11 cellular contexts compared by ENCODE assay signal in the genomic region with DNA sequence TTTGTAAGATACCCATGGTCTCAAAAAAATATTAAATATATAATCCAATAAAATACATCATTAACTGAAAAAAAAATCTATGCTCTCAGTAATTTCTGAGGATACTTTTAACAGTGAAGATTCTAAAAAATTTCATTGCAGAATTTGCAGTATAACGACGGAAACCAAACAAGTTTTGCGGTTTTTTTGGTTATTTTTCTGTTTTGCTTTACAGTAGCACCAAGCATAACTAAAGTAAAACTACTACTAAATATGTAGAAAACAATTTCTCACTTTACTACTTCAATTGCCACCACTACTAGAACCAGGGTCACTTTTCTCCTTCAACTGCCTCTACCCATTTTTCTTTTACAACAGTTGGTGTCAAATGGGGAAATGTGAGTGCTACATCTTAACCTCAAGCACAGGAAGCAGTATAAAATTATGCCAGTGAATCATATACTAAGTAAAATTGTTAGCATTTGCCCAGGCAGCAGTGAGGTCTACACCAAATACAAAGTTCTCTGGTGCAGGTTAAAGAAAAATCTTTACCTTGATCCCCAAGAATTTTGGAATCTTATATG. TPM values are rescaled to one million over a fixed set of nuclear protein-coding genes. Genes with fewer than 3 reads are reported as not detected.
DNase-seq lines count a peak whose midpoint lies in the region; ATAC-seq and TF ChIP-seq lines count a peak whose summit lies in the region.
"Had no signal": no experiment of that assay in that cellular context is flagged by ENCODE, and none has a peak within 500 bp of the region (broad histone marks: within the 10 kb centered on the region; RNA-seq: fewer than 3 reads in every experiment).

No MANE protein-coding gene starts in this region.

- no peaks in the 10 kb centered on the region for H3K36me3 ChIP-seq in CD8-positive, alpha-beta memory T cell (ENCODE audit: insufficient read depth, low read length)
- H3K36me3 ChIP-seq: transverse colon had no signal

- TF ChIP-seq CTCF in dorsolateral prefrontal cortex (IDR thresholded peaks at IDR 0.05 in 54 of 56, conservative IDR thresholded peaks at IDR 0.05 in 2 of 56; ENCODE audit: low read depth in 1 of 56, partially characterized antibody in 56 of 56): no peak

- peak overlapping the region; percentile 1 to 76 (median 62) for H3K4me3 Mint-ChIP-seq in CD8-positive, alpha-beta memory T cell
- H3K4me3 Mint-ChIP-seq in activated naive CD8-positive, alpha-beta T cell treated with anti-CD3 and anti-CD28 coated beads for 36 hours: no peak overlapping the region

- no peaks in the 10 kb centered on the region for H3K9me3 ChIP-seq in CD8-positive, alpha-beta memory T cell (ENCODE audit: low read length)

- intact Hi-C loops in dorsolateral prefrontal cortex (cut with DNase I): no loop called here

- no peaks in the 10 kb centered on the region for H3K27me3 ChIP-seq in CD8-positive, alpha-beta memory T cell (ENCODE audit: insufficient read depth, low read length, poor library complexity, severe bottlenecking)
- no peaks in the 10 kb centered on the region for H3K27me3 ChIP-seq in dorsolateral prefrontal cortex
- H3K27me3 ChIP-seq: transverse colon had no signal

- peak overlapping the region in 7 of 8 donors; percentile 37 to 97 (median 73) for H3K27ac Mint-ChIP-seq in CD8-positive, alpha-beta memory T cell
- peak overlapping the region; percentile 61 for H3K27ac Mint-ChIP-seq in activated naive CD8-positive, alpha-beta T cell treated with anti-CD3 and anti-CD28 coated beads for 36 hours

- peaks cover 6 to 12% (median 11%) of the 10 kb centered on the region in 3 donors for H3K36me3 Mint-ChIP-seq in CD8-positive, alpha-beta memory T cell
- H3K36me3 Mint-ChIP-seq in activated naive CD8-positive, alpha-beta T cell treated with anti-CD3 and anti-CD28 coated beads for 36 hours: peaks cover 38% of the 10 kb centered on the region

- ATAC-seq in GM19438 (IDR thresholded peaks at IDR 0.05; ENCODE audit: low read depth, unreplicated experiment) (peak; percentile 80), HG03460 (IDR thresholded peaks at IDR 0.05; ENCODE audit: unreplicated experiment) (peak; percentile 69), HG02840 (IDR thresholded peaks at IDR 0.05; ENCODE audit: low FRiP score, unreplicated experiment) (no peak), GM21717 (IDR thresholded peaks at IDR 0.05; ENCODE audit: unreplicated experiment) (no peak)

- H3K4me1 Mint-ChIP-seq in CD8-positive, alpha-beta memory T cell: peaks cover 55 to 70% (median 58%) of the 10 kb centered on the region in 3 donors
- H3K4me1 Mint-ChIP-seq in activated naive CD8-positive, alpha-beta T cell treated with anti-CD3 and anti-CD28 coated beads for 36 hours: peaks cover 34% of the 10 kb centered on the region

- peaks cover 0 to 13% (median 9%) of the 10 kb centered on the region in 5 donors for H3K9me3 Mint-ChIP-seq in CD8-positive, alpha-beta memory T cell
- H3K9me3 Mint-ChIP-seq in activated naive CD8-positive, alpha-beta T cell treated with anti-CD3 and anti-CD28 coated beads for 36 hours: peaks cover 12% of the 10 kb centered on the region

- no peaks in the 10 kb centered on the region for H3K27me3 Mint-ChIP-seq in CD8-positive, alpha-beta memory T cell
- H3K27me3 Mint-ChIP-seq in activated naive CD8-positive, alpha-beta T cell treated with anti-CD3 and anti-CD28 coated beads for 36 hours: no peaks in the 10 kb centered on the region

- no peak overlapping the region for H3K4me3 ChIP-seq in CD8-positive, alpha-beta memory T cell (ENCODE audit: low read length)
- no peak overlapping the region for H3K4me3 ChIP-seq in dorsolateral prefrontal cortex
- H3K4me3 ChIP-seq: transverse colon had no signal

- POLR2A ChIA-PET in CD8-positive, alpha-beta memory T cell (lab: Charles Lee): interaction anchor here (1.7 kb wide), 1 partner anchor 24 kb away, joined by 7 read pairs; the partner anchor contains the start of gene MICU2

- peaks cover 24% of the 10 kb centered on the region for H3K4me1 ChIP-seq in CD8-positive, alpha-beta memory T cell (ENCODE audit: insufficient read depth, low read length)

- H3K27ac ChIP-seq in CD8-positive, alpha-beta memory T cell (ENCODE audit: low read depth, low read length): no peak overlapping the region
- no peak overlapping the region for H3K27ac ChIP-seq in dorsolateral prefrontal cortex
- H3K27ac ChIP-seq: HL-60, transverse colon had no signal

- peak in 1 of 5 donors; percentile 51 for DNase-seq in CD8-positive, alpha-beta memory T cell
- no peak for DNase-seq in activated naive CD8-positive, alpha-beta T cell treated with anti-CD3 and anti-CD28 coated beads for 36 hours
- no peak for DNase-seq in dorsolateral prefrontal cortex
- DNase-seq in effector CD8-positive, alpha-beta T cell (lab: John Stamatoyannopoulos, UW): no peak
- DNase-seq: NCI-H526 treated with DMSO at 0.1 percent for 48 hours, transverse colon had no signal

- CTCF ChIA-PET in CD8-positive, alpha-beta memory T cell (lab: Charles Lee): no interaction called here

RNA-seq across cellular contexts. Expression of gene MICU2, which starts 24.1 kb away (rescaled TPM):
- total RNA-seq in CD8-positive, alpha-beta memory T cell: 10 to 100 TPM; 36.0 to 38.5 TPM
- polyA plus RNA-seq in CD8-positive, alpha-beta memory T cell: 47.6 TPM
- 10 to 100 TPM; 33.0 to 35.0 TPM for total RNA-seq in activated naive CD8-positive, alpha-beta T cell treated with anti-CD3 and anti-CD28 coated beads for 36 hours
- 10 to 100 TPM; 26.5 to 61.5 (median 42.9) TPM for total RNA-seq in dorsolateral prefrontal cortex

Comparison
In these comparisons a context has a peak if more than half of its experiments do, and no peak if none do; other contexts are left out.
1. ATAC-seq: peak in GM19438 (single experiment) and HG03460 (single experiment); none in HG02840 (single experiment) and GM21717 (single experiment).